29 cellular contexts compared by ENCODE assay signal in the genomic region with DNA sequence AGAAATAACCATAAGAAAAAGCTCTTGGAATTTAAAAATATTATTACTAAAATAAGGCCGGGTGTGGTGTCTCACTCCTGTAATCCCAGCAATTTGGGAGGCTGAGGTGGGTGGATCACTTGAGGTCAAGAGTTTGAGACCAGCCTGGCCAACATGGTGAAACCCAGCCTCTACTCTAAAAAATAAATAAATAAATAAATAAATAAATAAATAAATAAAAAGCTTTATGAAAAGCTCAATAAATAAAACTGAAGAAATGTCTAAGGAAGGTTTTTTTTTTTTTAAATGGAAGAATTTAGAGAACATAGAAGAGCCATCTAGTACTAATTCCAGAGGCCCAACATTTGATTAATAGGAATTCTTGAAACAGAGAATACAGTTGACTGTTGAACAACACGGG.
DNase-seq lines count a peak whose midpoint lies in the region; ATAC-seq, FAIRE-seq and TF ChIP-seq lines count a peak whose summit lies in the region.
"Had no signal": no experiment of that assay in that cellular context is flagged by ENCODE, and none has a peak within 500 bp of the region (broad histone marks: within the 10 kb centered on the region; RNA-seq: fewer than 3 reads in every experiment).

No MANE protein-coding gene starts in this region.

- DNase-seq in A549 (ENCODE audit: low read depth in 1 of 2, low spot score in 1 of 2) = no peak
- DNase-seq: 8988T; ACHN; AML-193; BE2C; C1 segment of cervical spinal cord; Caco-2; Calu3; CD4-positive, alpha-beta memory T cell; CD4-positive, alpha-beta T cell; CD4-positive, CD25-positive, alpha-beta regulatory T cell; CD8-positive, alpha-beta memory T cell; CD8-positive, alpha-beta T cell; COR-L47; DMS 273 treated with DMSO at 0.1 percent for 48 hours; DMS153; DMS53; DMS79; DMS79 treated with DMSO at 0.1 percent for 48 hours; DND-41; EL had no signal

- no peaks in the 10 kb centered on the region for H3K4me1 ChIP-seq in A549
- H3K4me1 ChIP-seq in HEK293 (ENCODE audit: control insufficient read depth, insufficient read depth, low read length) = no peaks in the 10 kb centered on the region
- H3K4me1 ChIP-seq: BLaER1; BLaER1 treated with 17β-estradiol and CSF1 and Interleukin-3, amounts not matched to agents 10 nM and 100 nM had no signal

- no peak for TF ChIP-seq CTCF in A549 (IDR thresholded peaks at IDR 0.05)
- TF ChIP-seq CTCF in HEK293 (tag by site-specific recombination; IDR thresholded peaks at IDR 0.05) = no peak

- H3K27ac ChIP-seq in A549 (no peak overlapping the region), HEK293 (ENCODE audit: extremely low read depth, low read depth, low read length) (no peak overlapping the region)
- H3K27ac ChIP-seq: 22Rv1; BLaER1; BLaER1 treated with 17β-estradiol and CSF1 and Interleukin-3, amounts not matched to agents 10 nM and 100 nM; C4-2B had no signal

- H3K36me3 ChIP-seq in HEK293 (ENCODE audit: control insufficient read depth in 2 of 2, insufficient read depth in 1 of 2, low read length in 2 of 2) = no peaks in the 10 kb centered on the region
- H3K36me3 ChIP-seq: BE2C; BLaER1; BLaER1 treated with 17β-estradiol and CSF1 and Interleukin-3, amounts not matched to agents 10 nM and 100 nM had no signal

- no peaks in the 10 kb centered on the region for H3K9me3 ChIP-seq in A549
- H3K9me3 ChIP-seq in HEK293 (ENCODE audit: control insufficient read depth, insufficient read depth, low read depth, low read length) = no peaks in the 10 kb centered on the region
- H3K9me3 ChIP-seq: BE2C, BLaER1, Caco-2 had no signal

- TF ChIP-seq POLR2A in A549 (IDR thresholded peaks at IDR 0.05; ENCODE audit: low read length) = no peak

- no peak for TF ChIP-seq EP300 in A549 (IDR thresholded peaks at IDR 0.05)

- no peak for FAIRE-seq in A549 (lab: Jason Lieb, UNC)
- FAIRE-seq: A204.1 had no signal

- TF ChIP-seq RAD21 in A549 (conservative IDR thresholded peaks at IDR 0.05 in 1 of 2, IDR thresholded peaks at IDR 0.05 in 1 of 2) = no peak

- POLR2A ChIA-PET in A549 (lab: Yijun Ruan, JAX) = no interaction called here
- POLR2A ChIA-PET in HEK293 (lab: Yijun Ruan, JAX) = no interaction called here

- CTCF ChIA-PET in A549 (lab: Yijun Ruan, JAX) (no interaction called here), HEK293 (lab: Yijun Ruan, JAX) (interaction anchor here (0.7 kb wide), 1 partner anchor 1121 kb away, joined by 5 read pairs; no protein-coding TSS in a partner anchor)

- 1% methylated on average over 2 of the region's 2 CpGs for WGBS in A549 (ENCODE audit: missing lambda C conversion rate)

- no peak overlapping the region for H3K4me3 ChIP-seq in A549
- H3K4me3 ChIP-seq in HEK293 (ENCODE audit: low read depth, low read length) = no peak overlapping the region
- H3K4me3 ChIP-seq: BLaER1; BLaER1 treated with 17β-estradiol and CSF1 and Interleukin-3, amounts not matched to agents 10 nM and 100 nM had no signal

- H3K4me2 ChIP-seq in A549 = no peak overlapping the region
- H3K4me2 ChIP-seq: BLaER1; BLaER1 treated with 17β-estradiol and CSF1 and Interleukin-3, amounts not matched to agents 10 nM and 100 nM had no signal

- ATAC-seq in A549 (no peak), GM18502 (IDR thresholded peaks at IDR 0.05; ENCODE audit: poor library complexity, unreplicated experiment) (no peak), HG03045 (IDR thresholded peaks at IDR 0.05; ENCODE audit: unreplicated experiment) (no peak)
- ATAC-seq: CD8-positive, alpha-beta T cell had no signal

TF ChIP-seq in A549, 52 proteins besides CTCF, POLR2A, EP300 and RAD21:
- TF ChIP-seq ZC3H11A (IDR thresholded peaks at IDR 0.05) (0 out of 2 replicates have a peak, but pooled peaks have one; percentile 15), ZFP36 (IDR thresholded peaks at IDR 0.05; ENCODE audit: borderline replicate concordance, partially characterized antibody) (no peak)

TF ChIP-seq in HEK293, 187 proteins besides CTCF, POLR2A, EP300 and RAD21 (continues in another document):
- no peak for TF ChIP-seq WT1 (tag by site-specific recombination; IDR thresholded peaks at IDR 0.05)
- TF ChIP-seq, protein P1, sequence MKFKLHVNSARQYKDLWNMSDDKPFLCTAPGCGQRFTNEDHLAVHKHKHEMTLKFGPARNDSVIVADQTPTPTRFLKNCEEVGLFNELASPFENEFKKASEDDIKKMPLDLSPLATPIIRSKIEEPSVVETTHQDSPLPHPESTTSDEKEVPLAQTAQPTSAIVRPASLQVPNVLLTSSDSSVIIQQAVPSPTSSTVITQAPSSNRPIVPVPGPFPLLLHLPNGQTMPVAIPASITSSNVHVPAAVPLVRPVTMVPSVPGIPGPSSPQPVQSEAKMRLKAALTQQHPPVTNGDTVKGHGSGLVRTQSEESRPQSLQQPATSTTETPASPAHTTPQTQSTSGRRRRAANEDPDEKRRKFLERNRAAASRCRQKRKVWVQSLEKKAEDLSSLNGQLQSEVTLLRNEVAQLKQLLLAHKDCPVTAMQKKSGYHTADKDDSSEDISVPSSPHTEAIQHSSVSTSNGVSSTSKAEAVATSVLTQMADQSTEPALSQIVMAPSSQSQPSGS (tag by site-specific recombination; IDR thresholded peaks at IDR 0.05; ENCODE audit: low read depth) = no peak
- TF ChIP-seq, protein P2, sequence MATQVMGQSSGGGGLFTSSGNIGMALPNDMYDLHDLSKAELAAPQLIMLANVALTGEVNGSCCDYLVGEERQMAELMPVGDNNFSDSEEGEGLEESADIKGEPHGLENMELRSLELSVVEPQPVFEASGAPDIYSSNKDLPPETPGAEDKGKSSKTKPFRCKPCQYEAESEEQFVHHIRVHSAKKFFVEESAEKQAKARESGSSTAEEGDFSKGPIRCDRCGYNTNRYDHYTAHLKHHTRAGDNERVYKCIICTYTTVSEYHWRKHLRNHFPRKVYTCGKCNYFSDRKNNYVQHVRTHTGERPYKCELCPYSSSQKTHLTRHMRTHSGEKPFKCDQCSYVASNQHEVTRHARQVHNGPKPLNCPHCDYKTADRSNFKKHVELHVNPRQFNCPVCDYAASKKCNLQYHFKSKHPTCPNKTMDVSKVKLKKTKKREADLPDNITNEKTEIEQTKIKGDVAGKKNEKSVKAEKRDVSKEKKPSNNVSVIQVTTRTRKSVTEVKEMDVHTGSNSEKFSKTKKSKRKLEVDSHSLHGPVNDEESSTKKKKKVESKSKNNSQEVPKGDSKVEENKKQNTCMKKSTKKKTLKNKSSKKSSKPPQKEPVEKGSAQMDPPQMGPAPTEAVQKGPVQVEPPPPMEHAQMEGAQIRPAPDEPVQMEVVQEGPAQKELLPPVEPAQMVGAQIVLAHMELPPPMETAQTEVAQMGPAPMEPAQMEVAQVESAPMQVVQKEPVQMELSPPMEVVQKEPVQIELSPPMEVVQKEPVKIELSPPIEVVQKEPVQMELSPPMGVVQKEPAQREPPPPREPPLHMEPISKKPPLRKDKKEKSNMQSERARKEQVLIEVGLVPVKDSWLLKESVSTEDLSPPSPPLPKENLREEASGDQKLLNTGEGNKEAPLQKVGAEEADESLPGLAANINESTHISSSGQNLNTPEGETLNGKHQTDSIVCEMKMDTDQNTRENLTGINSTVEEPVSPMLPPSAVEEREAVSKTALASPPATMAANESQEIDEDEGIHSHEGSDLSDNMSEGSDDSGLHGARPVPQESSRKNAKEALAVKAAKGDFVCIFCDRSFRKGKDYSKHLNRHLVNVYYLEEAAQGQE (tag by site-specific recombination; IDR thresholded peaks at IDR 0.05) = peak; percentile 47; the same call in 1 of the 2 replicates
- TF ChIP-seq ZNF112 (tag by site-specific recombination; IDR thresholded peaks at IDR 0.05) = no peak
- TF ChIP-seq ZNF214 (tag by site-specific recombination; IDR thresholded peaks at IDR 0.05; ENCODE audit: borderline replicate concordance) = no peak
- TF ChIP-seq ZNF2 (tag by site-specific recombination; IDR thresholded peaks at IDR 0.05) = no peak
- TF ChIP-seq, protein P3, sequence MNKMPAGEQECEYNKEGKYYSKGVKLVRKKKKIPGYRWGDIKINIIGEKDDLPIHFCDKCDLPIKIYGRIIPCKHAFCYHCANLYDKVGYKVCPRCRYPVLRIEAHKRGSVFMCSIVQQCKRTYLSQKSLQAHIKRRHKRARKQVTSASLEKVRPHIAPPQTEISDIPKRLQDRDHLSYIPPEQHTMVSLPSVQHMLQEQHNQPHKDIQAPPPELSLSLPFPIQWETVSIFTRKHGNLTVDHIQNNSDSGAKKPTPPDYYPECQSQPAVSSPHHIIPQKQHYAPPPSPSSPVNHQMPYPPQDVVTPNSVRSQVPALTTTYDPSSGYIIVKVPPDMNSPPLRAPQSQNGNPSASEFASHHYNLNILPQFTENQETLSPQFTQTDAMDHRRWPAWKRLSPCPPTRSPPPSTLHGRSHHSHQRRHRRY (tag by site-specific recombination; IDR thresholded peaks at IDR 0.05) = no peak
- no peak for TF ChIP-seq ZNF626 (tag by site-specific recombination; IDR thresholded peaks at IDR 0.05)
- TF ChIP-seq ZNF548 (tag by site-specific recombination; IDR thresholded peaks at IDR 0.05) = no peak
- no peak for TF ChIP-seq GLIS1 (tag by site-specific recombination; IDR thresholded peaks at IDR 0.05)
- TF ChIP-seq ZNF558 (tag by site-specific recombination; IDR thresholded peaks at IDR 0.05) = no peak
- TF ChIP-seq, protein P4, sequence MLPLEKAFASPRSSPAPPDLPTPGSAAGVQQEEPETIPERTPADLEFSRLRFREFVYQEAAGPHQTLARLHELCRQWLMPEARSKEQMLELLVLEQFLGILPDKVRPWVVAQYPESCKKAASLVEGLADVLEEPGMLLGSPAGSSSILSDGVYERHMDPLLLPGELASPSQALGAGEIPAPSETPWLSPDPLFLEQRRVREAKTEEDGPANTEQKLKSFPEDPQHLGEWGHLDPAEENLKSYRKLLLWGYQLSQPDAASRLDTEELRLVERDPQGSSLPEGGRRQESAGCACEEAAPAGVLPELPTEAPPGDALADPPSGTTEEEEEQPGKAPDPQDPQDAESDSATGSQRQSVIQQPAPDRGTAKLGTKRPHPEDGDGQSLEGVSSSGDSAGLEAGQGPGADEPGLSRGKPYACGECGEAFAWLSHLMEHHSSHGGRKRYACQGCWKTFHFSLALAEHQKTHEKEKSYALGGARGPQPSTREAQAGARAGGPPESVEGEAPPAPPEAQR (tag by site-specific recombination; IDR thresholded peaks at IDR 0.05) = no peak
- TF ChIP-seq ZNF239 (tag by site-specific recombination; IDR thresholded peaks at IDR 0.05) = no peak
- peak; percentile 32; the same call in 1 of the 2 replicates for TF ChIP-seq ZNF202 (tag by site-specific recombination; IDR thresholded peaks at IDR 0.05; ENCODE audit: borderline replicate concordance)
